In the genomic region with DNA sequence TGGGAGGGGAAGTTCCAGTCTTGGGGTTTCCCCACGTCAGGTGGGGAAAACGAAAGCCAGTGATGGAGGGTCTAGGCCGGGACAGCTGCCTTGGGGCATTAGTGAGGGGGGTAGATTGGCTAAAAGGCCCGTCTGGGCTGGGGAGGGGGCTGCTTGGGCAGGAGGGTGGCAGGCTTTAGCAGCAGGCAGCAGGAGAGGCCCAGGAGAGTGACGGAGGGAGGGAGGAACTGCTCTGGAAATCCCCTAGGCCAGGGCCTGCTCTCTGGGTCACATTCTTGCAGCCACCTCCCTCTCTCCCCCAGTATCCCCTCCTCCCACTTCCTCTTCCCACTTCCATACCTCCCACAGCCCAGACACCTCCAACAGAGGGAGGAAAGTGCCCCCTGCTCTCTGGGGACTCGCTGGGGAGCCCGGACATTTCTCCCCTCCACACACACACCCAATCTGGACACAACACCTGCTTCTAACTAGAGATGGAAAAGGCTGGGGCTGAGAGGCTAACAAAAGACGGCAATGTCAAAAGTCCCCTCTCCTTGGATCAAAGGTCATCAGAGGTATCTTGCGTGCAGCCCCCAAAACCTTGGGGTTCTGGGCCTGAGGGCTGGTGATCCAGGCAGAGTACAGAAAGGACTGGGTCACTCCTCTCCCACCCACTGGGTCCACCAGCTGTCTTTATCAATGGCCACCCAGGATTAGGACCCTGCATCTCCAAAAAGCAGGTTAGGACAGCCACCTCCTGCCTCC, we compare ENCODE assay signal across 9 cellular contexts. TPM values are rescaled to one million over a fixed set of nuclear protein-coding genes. Genes with fewer than 3 reads are reported as not detected.
DNase-seq lines count a peak whose midpoint lies in the region; ATAC-seq and TF ChIP-seq lines count a peak whose summit lies in the region.
"Had no signal": no experiment of that assay in that cellular context is flagged by ENCODE, and none has a peak within 500 bp of the region (broad histone marks: within the 10 kb centered on the region; RNA-seq: fewer than 3 reads in every experiment).

No MANE protein-coding gene starts in this region.

- peak overlapping the region; percentile 90 for H3K4me3 ChIP-seq in CD8-positive, alpha-beta T cell (ENCODE audit: low read depth, low read length)
- H3K4me3 ChIP-seq in suprapubic skin (peak overlapping the region; percentile 62), ovary (no peak overlapping the region)

- H3K9me3 ChIP-seq in CD8-positive, alpha-beta T cell (ENCODE audit: low read length), result no peaks in the 10 kb centered on the region
- H3K9me3 ChIP-seq in suprapubic skin (no peaks in the 10 kb centered on the region), ovary (no peaks in the 10 kb centered on the region)

- POLR2A ChIA-PET in CD8-positive, alpha-beta T cell (lab: Charles Lee), result interaction anchor here (1.0 to 3.8 kb wide), 5 partner anchors 7 to 86 kb away, joined by 3 to 35 read pairs (median 4); partner anchors contain the start of gene HSP90AB1

- peaks cover 28% of the 10 kb centered on the region for H3K4me1 ChIP-seq in CD8-positive, alpha-beta T cell (ENCODE audit: insufficient read depth, low read length)
- peaks cover 31% of the 10 kb centered on the region for H3K4me1 ChIP-seq in suprapubic skin
- H3K4me1 ChIP-seq in ovary (ENCODE audit: insufficient read depth), result peaks cover 9% of the 10 kb centered on the region

- peak; percentile 5 for ATAC-seq in CD8-positive, alpha-beta T cell
- ATAC-seq in HG03354 (IDR thresholded peaks at IDR 0.05; ENCODE audit: poor library complexity, severe bottlenecking, unreplicated experiment), result peak; percentile 17
- ATAC-seq in GM21526 (IDR thresholded peaks at IDR 0.05; ENCODE audit: low FRiP score, unreplicated experiment), result no peak

- H3K36me3 Mint-ChIP-seq in CD8-positive, alpha-beta T cell, result peaks cover 28% of the 10 kb centered on the region
- peaks cover 32% of the 10 kb centered on the region for H3K36me3 Mint-ChIP-seq in activated naive CD8-positive, alpha-beta T cell treated with anti-CD3 and anti-CD28 coated beads for 36 hours

- TF ChIP-seq POLR2A in suprapubic skin (IDR thresholded peaks at IDR 0.05), result no peak
- no peak for TF ChIP-seq POLR2A in ovary (IDR thresholded peaks at IDR 0.05)

- peaks cover 40% of the 10 kb centered on the region for H3K4me1 Mint-ChIP-seq in CD8-positive, alpha-beta T cell (ENCODE audit: low read depth)
- peaks cover 50% of the 10 kb centered on the region for H3K4me1 Mint-ChIP-seq in activated naive CD8-positive, alpha-beta T cell treated with anti-CD3 and anti-CD28 coated beads for 36 hours

- no peaks in the 10 kb centered on the region for H3K27me3 Mint-ChIP-seq in CD8-positive, alpha-beta T cell (ENCODE audit: low read depth)
- peaks cover 6% of the 10 kb centered on the region for H3K27me3 Mint-ChIP-seq in activated naive CD8-positive, alpha-beta T cell treated with anti-CD3 and anti-CD28 coated beads for 36 hours

- intact Hi-C loops in CD8-positive, alpha-beta T cell (cut with DNase I, micrococcal nuclease), result loop anchor here (2.0 kb wide), 3 partner anchors 91 to 137 kb away; partner anchors contain the start of genes MRPL14 (in 1 of the 2) and TMEM63B (in 1 of the 2)
- intact Hi-C loops in ovary (cut with DNase I), result no loop called here

- H3K27ac ChIP-seq in CD8-positive, alpha-beta T cell (ENCODE audit: low read depth, low read length), result peak overlapping the region; percentile 35
- H3K27ac ChIP-seq in layer of hippocampus (ENCODE audit: low read depth, low read length), result peak overlapping the region; percentile 78
- H3K27ac ChIP-seq in suprapubic skin, result no peak overlapping the region
- H3K27ac ChIP-seq in ovary, result no peak overlapping the region

- H3K27me3 ChIP-seq in CD8-positive, alpha-beta T cell (ENCODE audit: insufficient read depth, low read length), result no peaks in the 10 kb centered on the region
- H3K27me3 ChIP-seq in layer of hippocampus (ENCODE audit: control insufficient read depth, insufficient read depth, low read length) (no peaks in the 10 kb centered on the region), suprapubic skin (no peaks in the 10 kb centered on the region), ovary (no peaks in the 10 kb centered on the region)

- peak in 3 of 7 experiments; percentile 20 to 41 (median 32) for DNase-seq in CD8-positive, alpha-beta T cell
- peak; percentile 45 for DNase-seq in activated naive CD8-positive, alpha-beta T cell treated with anti-CD3 and anti-CD28 coated beads for 36 hours
- DNase-seq in suprapubic skin (ENCODE audit: low spot score in 2 of 2), result no peak
- DNase-seq in D341Med (ENCODE audit: low spot score), result no peak
- no peak for DNase-seq in ovary

- peak overlapping the region; percentile 85 for H3K27ac Mint-ChIP-seq in CD8-positive, alpha-beta T cell
- H3K27ac Mint-ChIP-seq in activated naive CD8-positive, alpha-beta T cell treated with anti-CD3 and anti-CD28 coated beads for 36 hours, result peak overlapping the region; percentile 95

- TF ChIP-seq CTCF in CD8-positive, alpha-beta T cell (IDR thresholded peaks at IDR 0.05), result no peak
- TF ChIP-seq CTCF in suprapubic skin (IDR thresholded peaks at IDR 0.05) (no peak), ovary (IDR thresholded peaks at IDR 0.05) (no peak)

- CTCF ChIA-PET in CD8-positive, alpha-beta T cell (lab: Charles Lee), result interaction anchor here (0.9 to 2.7 kb wide), 11 partner anchors 12 to 171 kb away, joined by 3 to 9 read pairs (median 4); partner anchors contain the start of genes HSP90AB1 and SLC29A1

- TF ChIP-seq EP300 in suprapubic skin (IDR thresholded peaks at IDR 0.05) (no peak), ovary (IDR thresholded peaks at IDR 0.05) (no peak)

- peaks cover 5% of the 10 kb centered on the region for H3K36me3 ChIP-seq in CD8-positive, alpha-beta T cell (ENCODE audit: insufficient read depth, low read length)
- H3K36me3 ChIP-seq in suprapubic skin (peaks cover 15% of the 10 kb centered on the region), ovary (no peaks in the 10 kb centered on the region)

- H3K4me3 Mint-ChIP-seq in CD8-positive, alpha-beta T cell, result peak overlapping the region; percentile 83
- peak overlapping the region; percentile 97 for H3K4me3 Mint-ChIP-seq in activated naive CD8-positive, alpha-beta T cell treated with anti-CD3 and anti-CD28 coated beads for 36 hours

- no peaks in the 10 kb centered on the region for H3K9me3 Mint-ChIP-seq in CD8-positive, alpha-beta T cell
- H3K9me3 Mint-ChIP-seq in activated naive CD8-positive, alpha-beta T cell treated with anti-CD3 and anti-CD28 coated beads for 36 hours, result no peaks in the 10 kb centered on the region

- WGBS in suprapubic skin, result 40% methylated on average over 9 of the region's 9 CpGs
- WGBS in ovary, 3 donors, result 53 to 63% (median 58%) methylated on average over 9 of the region's 9 CpGs

RNA-seq across cellular contexts. Expression of gene NFKBIE, which starts 1.8 kb away (rescaled TPM):
- 10 to 100 TPM; 44.5 to 45.8 TPM for total RNA-seq in CD8-positive, alpha-beta T cell
- 10 to 100 TPM; 22.7 to 24.8 TPM for total RNA-seq in activated naive CD8-positive, alpha-beta T cell treated with anti-CD3 and anti-CD28 coated beads for 36 hours
- total RNA-seq in suprapubic skin (10 to 100 TPM; 12.9 to 25.0 (median 16.1) TPM), ovary (10 to 100 TPM in 2 of 7 donors, 1 to 10 TPM in 5; 2.8 to 93.6 (median 4.9) TPM)
- polyA plus RNA-seq in ovary, result 1 to 10 TPM; 2.7 to 6.8 TPM

RNA-seq across cellular contexts. Expression of gene SLC35B2, which starts 6.2 kb away (rescaled TPM):
- total RNA-seq in CD8-positive, alpha-beta T cell, result 1 to 10 TPM; 6.3 to 6.4 TPM
- total RNA-seq in activated naive CD8-positive, alpha-beta T cell treated with anti-CD3 and anti-CD28 coated beads for 36 hours, result 10 to 100 TPM; 22.8 to 24.9 TPM
- total RNA-seq in suprapubic skin (10 to 100 TPM; 26.2 to 38.5 (median 30.9) TPM), ovary (10 to 100 TPM; 19.7 to 41.0 (median 29.7) TPM)
- 10 to 100 TPM; 21.0 to 23.9 TPM for polyA plus RNA-seq in ovary

RNA-seq across cellular contexts. Expression of gene TMEM151B, which starts 6.7 kb away (rescaled TPM):
- total RNA-seq in CD8-positive, alpha-beta T cell, result not detected
- not detected for total RNA-seq in activated naive CD8-positive, alpha-beta T cell treated with anti-CD3 and anti-CD28 coated beads for 36 hours
- total RNA-seq in suprapubic skin (under 1 TPM in 2 of 4 donors, not detected in 2; 0.10 to 0.15 TPM), ovary (under 1 TPM in 4 of 7 donors, not detected in 3; under 0.01 to 0.12 (median 0.05) TPM)
- under 1 TPM in 1 of 2 donors, not detected in 1; 0.04 TPM for polyA plus RNA-seq in ovary
- total RNA-seq: NCI-H460 had no signal

RNA-seq across cellular contexts. Expression of gene HSP90AB1, which starts 16.6 kb away (rescaled TPM):
- total RNA-seq in CD8-positive, alpha-beta T cell, result 100 to 1,000 TPM; 561 to 585 TPM
- 1,000 to 10,000 TPM; 2,498 to 2,524 TPM for total RNA-seq in activated naive CD8-positive, alpha-beta T cell treated with anti-CD3 and anti-CD28 coated beads for 36 hours
- 100 to 1,000 TPM; 450 to 830 (median 678) TPM for total RNA-seq in suprapubic skin
- 1,000 to 10,000 TPM in 6 of 7 donors, 100 to 1,000 TPM in 1; 820 to 1,796 (median 1,051) TPM for total RNA-seq in ovary
- 1,000 to 10,000 TPM in 1 of 2 donors, 100 to 1,000 TPM in 1; 972 to 1,905 TPM for polyA plus RNA-seq in ovary

RNA-seq across cellular contexts. Expression of gene SLC29A1, which starts 40.1 kb away (rescaled TPM):
- 1 to 10 TPM in 1 of 2 experiments, under 1 TPM in 1; 0.79 to 1.2 TPM for total RNA-seq in CD8-positive, alpha-beta T cell
- total RNA-seq in activated naive CD8-positive, alpha-beta T cell treated with anti-CD3 and anti-CD28 coated beads for 36 hours, result 100 to 1,000 TPM in 1 of 2 experiments, 10 to 100 TPM in 1; 92.5 to 102 TPM
- total RNA-seq in suprapubic skin (100 to 1,000 TPM in 1 of 4 donors, 10 to 100 TPM in 3; 61.7 to 133 (median 75.3) TPM), ovary (10 to 100 TPM; 11.2 to 35.4 (median 30.2) TPM)
- 10 to 100 TPM; 24.8 to 54.0 TPM for polyA plus RNA-seq in ovary

Comparison
In these comparisons a context has a peak if more than half of its experiments do, and no peak if none do; other contexts are left out.
1. H3K27ac ChIP-seq: peak in CD8-positive, alpha-beta T cell (single experiment) and layer of hippocampus (single experiment); none in suprapubic skin (single experiment) and ovary (0 of 2).
2. intact Hi-C loops: an anchor here in CD8-positive, alpha-beta T cell (2.0 kb wide); none called in ovary.